Comparison of ENCODE assay signal across 14 cellular contexts in the genomic region with DNA sequence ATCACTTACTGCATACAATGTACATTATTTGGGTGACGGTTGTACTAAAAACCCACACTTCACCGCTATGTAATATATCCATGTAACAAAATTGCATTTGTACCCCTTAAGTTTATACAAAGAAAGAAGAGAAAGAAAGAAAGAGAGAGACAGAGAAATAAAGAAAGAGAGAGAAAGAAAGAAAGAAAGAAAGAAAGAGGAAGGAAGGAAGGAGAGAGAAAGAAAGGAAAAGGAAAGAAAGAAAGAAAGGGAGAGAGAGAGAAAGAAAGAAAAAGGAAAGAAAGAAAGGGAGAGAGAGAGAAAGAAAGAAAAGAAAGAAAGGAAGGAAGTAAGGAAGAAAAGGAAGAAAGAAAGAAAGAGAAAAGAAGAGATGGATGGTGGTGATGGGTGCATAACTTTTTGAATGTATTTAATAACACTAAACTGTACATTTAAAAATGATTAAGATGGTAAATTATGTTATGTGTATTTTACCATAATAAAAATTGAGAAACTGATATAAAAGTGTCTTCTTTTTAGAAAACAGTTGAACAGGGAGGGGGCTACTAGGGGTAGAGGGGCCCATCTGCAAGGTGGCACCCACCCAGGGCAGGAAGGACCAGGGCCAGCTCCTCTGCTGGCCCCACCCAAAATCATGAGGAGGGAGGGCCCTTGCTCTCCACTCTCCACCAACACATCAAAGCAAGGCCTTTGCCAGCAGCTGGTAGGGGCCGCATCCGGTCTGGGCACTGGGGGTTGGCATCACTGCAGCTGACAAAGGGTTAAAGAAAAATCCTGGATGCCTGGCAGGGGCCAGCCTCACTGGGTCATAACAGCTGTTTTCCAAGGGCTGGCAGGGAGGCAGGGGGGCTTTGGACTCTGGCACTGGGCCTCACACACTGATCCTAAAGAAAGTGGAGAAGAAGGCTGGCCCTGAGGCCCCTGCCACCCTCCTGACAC.
A peak's percentile ranks its signal among the peaks of the same experiment; 100 is the strongest.
DNase-seq lines count a peak whose midpoint lies in the region; ATAC-seq and TF ChIP-seq lines count a peak whose summit lies in the region.
"Had no signal": no experiment of that assay in that cellular context is flagged by ENCODE, and none has a peak within 500 bp of the region (broad histone marks: within the 10 kb centered on the region; RNA-seq: fewer than 3 reads in every experiment).

No MANE protein-coding gene starts in this region.

- H3K4me3 Mint-ChIP-seq in activated naive CD8-positive, alpha-beta T cell treated with anti-CD3 and anti-CD28 coated beads, Interleukin-2, amount 10 ng/mL, durations not matched to agents 7 days and 5 days = peak overlapping the region; percentile 23

- H3K9me3 Mint-ChIP-seq in activated naive CD8-positive, alpha-beta T cell treated with anti-CD3 and anti-CD28 coated beads, Interleukin-2, amount 10 ng/mL, durations not matched to agents 7 days and 5 days = no peaks in the 10 kb centered on the region

- peak; percentile 21 for ATAC-seq in activated naive CD8-positive, alpha-beta T cell treated with anti-CD3 and anti-CD28 coated beads, Interleukin-2, amount 10 ng/mL, durations not matched to agents 7 days and 5 days (ENCODE audit: low read depth)

- no peaks in the 10 kb centered on the region for H3K27me3 Mint-ChIP-seq in activated naive CD8-positive, alpha-beta T cell treated with anti-CD3 and anti-CD28 coated beads, Interleukin-2, amount 10 ng/mL, durations not matched to agents 7 days and 5 days

- peak overlapping the region; percentile 67 for H3K4me2 ChIP-seq in osteoblast (ENCODE audit: insufficient read depth, low read length)

- H3K4me1 ChIP-seq in osteoblast (ENCODE audit: insufficient read depth, low read length) = peaks cover 26% of the 10 kb centered on the region
- H3K4me1 ChIP-seq: right atrium auricular region had no signal

- POLR2A ChIA-PET in activated naive CD8-positive, alpha-beta T cell treated with anti-CD3 and anti-CD28 coated beads, Interleukin-2, amount 10 ng/mL, durations not matched to agents 7 days and 5 days (lab: Charles Lee) = no interaction called here

- H3K4me3 ChIP-seq in osteoblast (ENCODE audit: insufficient read depth, low read length) = no peak overlapping the region
- H3K4me3 ChIP-seq: right atrium auricular region had no signal

- no peak overlapping the region for H2AFZ ChIP-seq in osteoblast (ENCODE audit: low read length)

- H3K79me2 ChIP-seq in osteoblast (ENCODE audit: insufficient read depth, low read length) = peaks cover 47% of the 10 kb centered on the region

- no peaks in the 10 kb centered on the region for H4K20me1 ChIP-seq in osteoblast (ENCODE audit: insufficient read depth, low read length)

- H3K27me3 ChIP-seq in osteoblast (ENCODE audit: insufficient read depth, low read length) = no peaks in the 10 kb centered on the region
- H3K27me3 ChIP-seq: right atrium auricular region had no signal

- no peak for TF ChIP-seq CTCF in osteoblast (IDR thresholded peaks at IDR 0.05; ENCODE audit: extremely low read depth, low read depth, low read length)

- no peaks in the 10 kb centered on the region for H3K36me3 ChIP-seq in KOPT-K1 (ENCODE audit: insufficient read depth, low read length)
- no peaks in the 10 kb centered on the region for H3K36me3 ChIP-seq in osteoblast (ENCODE audit: insufficient read depth, low read length)
- H3K36me3 ChIP-seq: right atrium auricular region had no signal

- DNase-seq in activated CD8-positive, alpha-beta memory T cell treated with anti-CD3 and anti-CD28 coated beads, Interleukin-2, amount 50 U/mL, for 4 hours = peak; percentile 6
- no peak for DNase-seq in activated CD8-positive, alpha-beta memory T cell treated with anti-CD3 and anti-CD28 coated beads for 24 hours
- no peak for DNase-seq in activated naive CD8-positive, alpha-beta T cell treated with anti-CD3 and anti-CD28 coated beads, Interleukin-2, amount 10 ng/mL, durations not matched to agents 7 days and 5 days
- no peak for DNase-seq in osteoblast (ENCODE audit: insufficient read length, low spot score, missing footprints)
- no peak for DNase-seq in stimulated activated CD4-positive, alpha-beta T cell treated with anti-CD3 and anti-CD28 coated beads, Interleukin-1b, Interleukin-23, amount 100 ng/mL, for 48 hours
- DNase-seq in UCSD-AML1 (lab: John Stamatoyannopoulos, UW; ENCODE audit: unreplicated experiment) = no peak
- DNase-seq in NCI-H1436 (lab: John Stamatoyannopoulos, UW) = no peak
- DNase-seq: H7, hippocampal formation, kidney, mesendoderm, NCI-H1436 treated with DMSO at 0.1 percent for 48 hours had no signal

- H3K4me1 Mint-ChIP-seq in activated naive CD8-positive, alpha-beta T cell treated with anti-CD3 and anti-CD28 coated beads, Interleukin-2, amount 10 ng/mL, durations not matched to agents 7 days and 5 days = peaks cover 44% of the 10 kb centered on the region

- peak overlapping the region; percentile 5 for H3K27ac Mint-ChIP-seq in activated naive CD8-positive, alpha-beta T cell treated with anti-CD3 and anti-CD28 coated beads, Interleukin-2, amount 10 ng/mL, durations not matched to agents 7 days and 5 days

- no peaks in the 10 kb centered on the region for H3K36me3 Mint-ChIP-seq in activated naive CD8-positive, alpha-beta T cell treated with anti-CD3 and anti-CD28 coated beads, Interleukin-2, amount 10 ng/mL, durations not matched to agents 7 days and 5 days

- H3K27ac ChIP-seq in KOPT-K1 (ENCODE audit: low read depth, low read length, poor library complexity, severe bottlenecking) (peak overlapping the region; percentile 31), osteoblast (ENCODE audit: low read depth, low read length) (peak overlapping the region; percentile 93)
- H3K27ac ChIP-seq: right atrium auricular region had no signal

- H3K9me3 ChIP-seq in KOPT-K1 (ENCODE audit: insufficient read depth, low read length, poor library complexity, severe bottlenecking) (no peaks in the 10 kb centered on the region), osteoblast (ENCODE audit: low read depth, low read length) (no peaks in the 10 kb centered on the region)
- H3K9me3 ChIP-seq: right atrium auricular region had no signal
